8 cellular contexts compared by ENCODE assay signal in genomic region chr6:7541175-7542064, GRCh38. TPM values are rescaled to one million over a fixed set of nuclear protein-coding genes. Genes with fewer than 3 reads are reported as not detected.
A peak's percentile ranks its signal among the peaks of the same experiment; 100 is the strongest.
DNase-seq lines count a peak whose midpoint lies in the region; ATAC-seq and TF ChIP-seq lines count a peak whose summit lies in the region.

DSP (plus strand) TSS chr6:7541671; CDS start chr6:7541916, 245 bp downstream.

- CTCF ChIA-PET in mammary epithelial cell (lab: Charles Lee; ENCODE audit: low non-redundant PET), result no interaction called here

- H3K9me3 ChIP-seq in OCI-LY3 (ENCODE audit: insufficient read depth, low read length) (no peaks in the 10 kb centered on the region), mammary epithelial cell (replicated peaks; ENCODE audit: insufficient read depth, low read length) (no peaks in the 10 kb centered on the region)

- no peak for TF ChIP-seq CTCF in OCI-LY3 (IDR thresholded peaks at IDR 0.05; ENCODE audit: low read depth, low read length)
- no peak for TF ChIP-seq CTCF in mammary epithelial cell (conservative IDR thresholded peaks at IDR 0.05 in 1 of 2, IDR thresholded peaks at IDR 0.05 in 1 of 2; ENCODE audit: extremely low read depth in 1 of 2, insufficient read depth in 1 of 2, low read depth in 1 of 2, low read length in 2 of 2)

- H4K20me1 ChIP-seq in OCI-LY3 (ENCODE audit: insufficient read depth, low read length) (no peaks in the 10 kb centered on the region), mammary epithelial cell (ENCODE audit: insufficient read depth, low read length) (no peaks in the 10 kb centered on the region)

- H3K4me1 ChIP-seq in ACC112 (ENCODE audit: control insufficient read depth, insufficient read depth, low read length, unreplicated experiment) (peaks cover 30% of the 10 kb centered on the region), OCI-LY3 (ENCODE audit: low read length) (no peaks in the 10 kb centered on the region), mammary epithelial cell (ENCODE audit: insufficient read depth, low read length) (peaks cover 24% of the 10 kb centered on the region)

- H3K9ac ChIP-seq in OCI-LY3 (ENCODE audit: low read length), result no peak within 1 kb of the TSS
- H3K9ac ChIP-seq in mammary epithelial cell (ENCODE audit: insufficient read depth, low read length), result peak within 1 kb of the TSS; percentile 98

- no peaks in the 10 kb centered on the region for H3K27me3 ChIP-seq in ACC112 (ENCODE audit: insufficient read depth, low read length)
- 0 out of 2 replicates have a peak, but pooled peaks cover 12% of the 10 kb centered on the region for H3K27me3 ChIP-seq in OCI-LY3 (ENCODE audit: low read depth, low read length)
- no peaks in the 10 kb centered on the region for H3K27me3 ChIP-seq in mammary epithelial cell (ENCODE audit: insufficient read depth, low read length)

- intact Hi-C loops in mammary epithelial cell (cut with micrococcal nuclease), result loop anchor here (1.0 to 2.0 kb wide), 4 partner anchors 9 to 94 kb away; no protein-coding TSS in a partner anchor

- H3K4me3 ChIP-seq in ACC112 (ENCODE audit: low read depth, low read length), result peak within 1 kb of the TSS; percentile 97
- H3K4me3 ChIP-seq in OCI-LY3 (ENCODE audit: low read length), result peak within 1 kb of the TSS; percentile 54; the same call in 1 of the 2 replicates
- peak within 1 kb of the TSS; percentile 92 to 99 (median 98) for H3K4me3 ChIP-seq in mammary epithelial cell (replicated peaks in 1 of 3; ENCODE audit: insufficient read depth in 1 of 3, low read depth in 2 of 3, low read length in 3 of 3)

- H3K4me2 ChIP-seq in OCI-LY3 (ENCODE audit: low read length) (peak within 1 kb of the TSS; percentile 28), mammary epithelial cell (ENCODE audit: insufficient read depth, low read depth, low read length) (peak within 1 kb of the TSS; percentile 82)

- H3K27ac ChIP-seq in ACC112 (ENCODE audit: low read depth, low read length) (peak within 1 kb of the TSS; percentile 83), OCI-LY3 (ENCODE audit: low read length) (no peak within 1 kb of the TSS), mammary epithelial cell (ENCODE audit: insufficient read depth, low read depth, low read length) (peak within 1 kb of the TSS; percentile 92)

- H3K36me3 ChIP-seq in ACC112 (ENCODE audit: insufficient read depth, low read length) (no peaks in the 10 kb centered on the region), OCI-LY3 (replicated peaks; ENCODE audit: low read depth, low read length) (no peaks in the 10 kb centered on the region), mammary epithelial cell (ENCODE audit: insufficient read depth, low read length) (no peaks in the 10 kb centered on the region)

- H2AFZ ChIP-seq in ACC112 (ENCODE audit: low read length, unreplicated experiment) (peak within 1 kb of the TSS; percentile 90), OCI-LY3 (ENCODE audit: low read depth, low read length) (no peak within 1 kb of the TSS), mammary epithelial cell (ENCODE audit: low read depth, low read length) (peak within 1 kb of the TSS; percentile 69)

- H3K79me2 ChIP-seq in ACC112 (ENCODE audit: control insufficient read depth, insufficient read depth, low read length, unreplicated experiment) (peaks cover 43% of the 10 kb centered on the region), OCI-LY3 (ENCODE audit: low read length) (no peaks in the 10 kb centered on the region), mammary epithelial cell (ENCODE audit: insufficient read depth, low read length) (peaks cover 50% of the 10 kb centered on the region)

- WGBS in mammary epithelial cell (ENCODE audit: low coverage, missing lambda C conversion rate), result 0% methylated on average over 11 of the region's 105 CpGs

- BruUV-seq in mammary epithelial cell (replicated peaks; lab: Mats Ljungman, UMichigan), result TSS peak; percentile 79

- ATAC-seq in GM21390 (IDR thresholded peaks at IDR 0.05; ENCODE audit: unreplicated experiment), result peak; percentile 52

- in situ Hi-C loops in mammary epithelial cell (cut with MboI; ENCODE audit: low sequenced_read_pairs in 2 of 2), result loop anchor here in 1 of 2 donors (5.0 kb wide), 1 partner anchor 34 kb away; no protein-coding TSS in a partner anchor

- DNase-seq in mammary epithelial cell (peak; percentile 93), kidney glomerular epithelial cell (lab: John Stamatoyannopoulos, UW) (peak; percentile 81), foreskin melanocyte (no peak), NCI-H446 treated with DMSO at 0.1 percent for 48 hours (lab: John Stamatoyannopoulos, UW) (no peak)
- peak; percentile 36 for DNase-seq in stimulated activated CD4-positive, alpha-beta T cell treated with anti-CD3 and anti-CD28 coated beads, Interleukin-4, amount 100 ng/mL, for 1 hour

- dilution Hi-C loops in mammary epithelial cell (cut with HindIII; ENCODE audit: low sequenced_read_pairs), result no loop called here

RNA-seq across cellular contexts. Expression of gene DSP, which starts in this region (rescaled TPM):
- 100 to 1,000 TPM; 397 to 468 TPM for total RNA-seq in mammary epithelial cell
- polyA plus RNA-seq in mammary epithelial cell, result 93.5 TPM
- polyA minus RNA-seq in mammary epithelial cell, result 473 TPM

Comparison
In these comparisons a context has a peak if more than half of its experiments do, and no peak if none do; other contexts are left out.
1. DNase-seq: peak in mammary epithelial cell (single experiment), kidney glomerular epithelial cell (single experiment) and stimulated activated CD4-positive, alpha-beta T cell treated with anti-CD3 and anti-CD28 coated beads, Interleukin-4, amount 100 ng/mL, for 1 hour (single experiment); none in foreskin melanocyte (single experiment) and NCI-H446 treated with DMSO at 0.1 percent for 48 hours (single experiment).
2. Peak in every context shown above with its lines, with median percentiles within 50 percentile points of each other: H3K4me3 ChIP-seq.